In the genomic region with DNA sequence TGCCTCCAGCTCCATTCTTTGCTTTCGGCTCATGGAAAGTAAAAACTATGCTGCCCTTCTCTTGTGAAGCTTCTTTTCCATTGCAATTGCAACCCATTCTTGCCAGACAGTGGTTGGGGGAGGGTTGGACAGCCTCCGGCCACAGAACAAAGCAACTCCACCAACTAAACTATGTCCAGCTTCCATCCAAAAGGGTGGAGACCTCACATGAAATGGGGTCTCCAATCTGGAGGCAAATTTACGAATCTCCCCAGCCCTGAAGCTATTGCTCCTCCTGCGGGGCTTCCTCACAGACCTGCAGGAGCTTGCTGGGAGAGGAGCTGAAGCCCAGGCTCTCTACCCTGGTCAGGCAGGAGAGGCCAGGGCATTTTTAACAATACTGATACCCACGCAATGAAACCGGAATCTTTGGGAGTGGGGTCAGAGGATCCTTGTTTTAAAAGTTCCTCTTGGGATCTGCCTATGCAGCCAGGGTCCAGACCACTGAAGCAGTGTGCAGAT, we compare ENCODE assay signal across 11 cellular contexts. TPM values are rescaled to one million over a fixed set of nuclear protein-coding genes. Genes with fewer than 3 reads are reported as not detected.
DNase-seq lines count a peak whose midpoint lies in the region; TF ChIP-seq lines count a peak whose summit lies in the region.
"Had no signal": no experiment of that assay in that cellular context is flagged by ENCODE, and none has a peak within 500 bp of the region (broad histone marks: within the 10 kb centered on the region; RNA-seq: fewer than 3 reads in every experiment).

No MANE protein-coding gene starts in this region.

- peak overlapping the region; percentile 44 to 65 (median 56) for H3K4me3 ChIP-seq in esophagus squamous epithelium
- H3K4me3 ChIP-seq in mesenchymal stem cell (ENCODE audit: insufficient read depth in 1 of 2, low read depth in 1 of 2, low read length in 2 of 2): peak overlapping the region in 1 of 2 experiments; percentile 82
- H3K4me3 ChIP-seq in tibial artery: peak overlapping the region; percentile 64 to 69
- H3K4me3 ChIP-seq: body of pancreas had no signal

- no peak overlapping the region for H4K91ac ChIP-seq in mesenchymal stem cell (ENCODE audit: low read length)

- peak; percentile 37 for DNase-seq in RPMI7951 (ENCODE audit: low read depth)
- DNase-seq in esophagus squamous epithelium (lab: John Stamatoyannopoulos, UW): no peak
- peak; percentile 24 for DNase-seq in mesenchymal stem cell
- DNase-seq in tibial artery: no peak
- no peak for DNase-seq in NCI-H1048 (lab: John Stamatoyannopoulos, UW)
- DNase-seq in C1 segment of cervical spinal cord (lab: John Stamatoyannopoulos, UW): no peak
- no peak for DNase-seq in islet precursor cell
- DNase-seq in GM19240 (ENCODE audit: insufficient read length, low spot score): no peak
- DNase-seq: activated CD4-positive, CD25-positive, alpha-beta regulatory T cell treated with anti-CD3 and anti-CD28 coated beads, Interleukin-2, amount 50 U/mL, for 72 hours; NCI-H748 treated with DMSO at 0.1 percent for 48 hours had no signal

- H3K36me3 ChIP-seq in esophagus squamous epithelium (peaks cover 0 to 7% (median 0%) of the 10 kb centered on the region in 3 donors), mesenchymal stem cell (ENCODE audit: control insufficient read depth in 1 of 2, insufficient read depth in 2 of 2, low read depth in 1 of 2, low read length in 2 of 2) (peaks cover 3 to 39% of the 10 kb centered on the region in 2 experiments), tibial artery (peaks cover 0 to 7% (median 0%) of the 10 kb centered on the region in 3 donors)

- no peaks in the 10 kb centered on the region for H3K79me1 ChIP-seq in mesenchymal stem cell (replicated peaks; ENCODE audit: low read length, poor library complexity, severe bottlenecking)

- peaks cover 0 to 23% (median 0%) of the 10 kb centered on the region in 4 donors for H3K27me3 ChIP-seq in esophagus squamous epithelium
- H3K27me3 ChIP-seq in mesenchymal stem cell (ENCODE audit: control insufficient read depth in 1 of 2, insufficient read depth in 1 of 2, low read length in 2 of 2): no peaks in the 10 kb centered on the region
- no peaks in the 10 kb centered on the region for H3K27me3 ChIP-seq in tibial artery

- H2BK15ac ChIP-seq in mesenchymal stem cell (ENCODE audit: low read depth, poor library complexity, severe bottlenecking): peak overlapping the region; percentile 77

- H3K4me2 ChIP-seq in mesenchymal stem cell (ENCODE audit: low read length, poor library complexity, severe bottlenecking): no peak overlapping the region

- H3K27ac ChIP-seq in esophagus squamous epithelium (peak overlapping the region; percentile 83 to 86 (median 84)), mesenchymal stem cell (ENCODE audit: low read length, poor library complexity, severe bottlenecking) (no peak overlapping the region), tibial artery (peak overlapping the region; percentile 91 to 94)

- 35 to 54% methylated on average over 2 to 4 of the region's 6 CpGs for WGBS in esophagus squamous epithelium, 2 donors
- WGBS in mesenchymal stem cell: 82% methylated on average over 5 of the region's 6 CpGs

- peak overlapping the region in 1 of 2 experiments; percentile 57 for H2BK12ac ChIP-seq in mesenchymal stem cell (ENCODE audit: low read length in 2 of 2)

- peak overlapping the region; percentile 18 to 80 for H3K18ac ChIP-seq in mesenchymal stem cell (ENCODE audit: low read depth in 1 of 2, low read length in 2 of 2)

- H2AFZ ChIP-seq in mesenchymal stem cell (ENCODE audit: low read depth, low read length): peak overlapping the region; percentile 67

- no peak overlapping the region for H3K4ac ChIP-seq in mesenchymal stem cell (ENCODE audit: low read depth in 1 of 2, low read length in 2 of 2)

- H3K4me1 ChIP-seq in esophagus squamous epithelium (peaks cover 10 to 54% (median 21%) of the 10 kb centered on the region in 3 donors), mesenchymal stem cell (ENCODE audit: control insufficient read depth, insufficient read depth, low read depth, low read length) (peaks cover 4% of the 10 kb centered on the region), tibial artery (peaks cover 0 to 41% (median 23%) of the 10 kb centered on the region in 4 donors)
- H3K4me1 ChIP-seq: body of pancreas had no signal

- intact Hi-C loops in esophagus squamous epithelium (cut with DNase I) (no loop called here), tibial artery (cut with DNase I; ENCODE audit: low total_unique reads) (loop anchor here (5.0 kb wide), 1 partner anchor 65 kb away; a partner anchor contains a TSS)

- H3K14ac ChIP-seq in mesenchymal stem cell (ENCODE audit: low read length in 2 of 2): no peak overlapping the region

- TF ChIP-seq CTCF in esophagus squamous epithelium (IDR thresholded peaks at IDR 0.05) (no peak), tibial artery (IDR thresholded peaks at IDR 0.05) (no peak)

- no peaks in the 10 kb centered on the region for H3K9me3 ChIP-seq in esophagus squamous epithelium
- H3K9me3 ChIP-seq in mesenchymal stem cell (ENCODE audit: control insufficient read depth, low read length): peaks cover 4% of the 10 kb centered on the region
- H3K9me3 ChIP-seq in tibial artery: no peaks in the 10 kb centered on the region

- peak overlapping the region; percentile 62 for H4K8ac ChIP-seq in mesenchymal stem cell (ENCODE audit: low read length)

- peak overlapping the region; percentile 88 for H3K9ac ChIP-seq in mesenchymal stem cell (ENCODE audit: low read length)

- TF ChIP-seq POLR2A in esophagus squamous epithelium (IDR thresholded peaks at IDR 0.05): no peak

- H3K23ac ChIP-seq in mesenchymal stem cell (ENCODE audit: low read length in 2 of 2): no peak overlapping the region

- no peak overlapping the region for H2BK5ac ChIP-seq in mesenchymal stem cell (ENCODE audit: low read depth, low read length, poor library complexity, severe bottlenecking)

- peak overlapping the region; percentile 24 for H2AK5ac ChIP-seq in mesenchymal stem cell (ENCODE audit: low read length, severe bottlenecking)

- no peak overlapping the region for H2BK120ac ChIP-seq in mesenchymal stem cell (ENCODE audit: low read depth, low read length)

RNA-seq across cellular contexts. Expression of a gene that starts 0.6 kb away (rescaled TPM):
- total RNA-seq in RPMI7951 (2014; rRNA removed; shearing (Covaris generic)): 146 and 188 TPM in 2 replicates
- total RNA-seq in esophagus squamous epithelium: 100 to 1,000 TPM in 2 of 4 donors, 10 to 100 TPM in 2; 34.5 to 187 (median 107) TPM
- polyA plus RNA-seq in mesenchymal stem cell (2013, experiment 1 of 2): 80.5 TPM
- polyA plus RNA-seq in mesenchymal stem cell (2013, experiment 2 of 2): 79.7 TPM

RNA-seq across cellular contexts. Expression of a gene that starts 52.0 kb away (rescaled TPM):
- 99.5 and 135 TPM in 2 replicates for total RNA-seq in RPMI7951 (2014; rRNA removed; shearing (Covaris generic))
- total RNA-seq in esophagus squamous epithelium: 10 to 100 TPM; 32.6 to 55.1 (median 49.3) TPM
- polyA plus RNA-seq in mesenchymal stem cell (2013, experiment 1 of 2): 56.2 TPM
- polyA plus RNA-seq in mesenchymal stem cell (2013, experiment 2 of 2): 61.1 TPM

Comparison
In these comparisons a context has a peak if more than half of its experiments do, and no peak if none do; other contexts are left out.
1. DNase-seq: peak in RPMI7951 (single experiment) and mesenchymal stem cell (single experiment); none in esophagus squamous epithelium (single experiment), tibial artery (0 of 2), NCI-H1048 (single experiment), C1 segment of cervical spinal cord (0 of 14), islet precursor cell (single experiment) and GM19240 (single experiment).